14 cellular contexts compared by ENCODE assay signal in the genomic region with DNA sequence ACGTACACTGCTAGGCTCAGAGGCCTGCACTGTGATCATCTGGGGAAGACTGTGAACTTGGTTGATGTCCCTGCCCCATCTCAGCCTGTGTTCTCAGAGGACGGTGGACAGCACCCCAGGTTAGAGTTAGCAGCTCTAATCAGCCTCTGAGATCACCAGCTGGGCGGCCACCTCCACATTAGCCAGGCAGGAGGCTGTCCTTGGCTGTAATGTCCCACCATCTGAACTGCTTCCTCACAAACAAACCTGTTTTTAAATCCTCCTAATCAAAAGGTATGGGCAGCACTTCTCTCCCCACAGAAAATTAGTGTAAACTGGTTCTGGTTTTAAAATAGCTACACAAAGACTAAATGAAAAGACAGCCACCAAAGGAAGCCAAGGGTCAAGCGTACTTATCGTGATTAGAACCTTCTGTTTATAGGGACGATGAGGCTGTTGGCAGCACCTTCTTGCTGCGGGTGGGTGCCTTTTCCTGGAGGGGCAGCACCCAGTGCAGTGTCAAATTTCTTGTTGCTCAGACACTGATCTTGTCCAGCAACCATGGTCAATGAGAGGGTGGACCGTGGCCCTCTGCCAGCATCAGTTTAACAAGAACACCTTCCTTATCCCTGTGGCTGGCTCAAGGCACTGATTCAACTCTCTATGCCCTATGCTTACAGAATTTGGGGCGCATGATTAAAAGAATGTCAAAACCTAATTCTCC. TPM values are rescaled to one million over a fixed set of nuclear protein-coding genes. Genes with fewer than 3 reads are reported as not detected.
A peak's percentile ranks its signal among the peaks of the same experiment; 100 is the strongest.
DNase-seq lines count a peak whose midpoint lies in the region; ATAC-seq, FAIRE-seq and TF ChIP-seq lines count a peak whose summit lies in the region.
"Had no signal": no experiment of that assay in that cellular context is flagged by ENCODE, and none has a peak within 500 bp of the region (broad histone marks: within the 10 kb centered on the region; RNA-seq: fewer than 3 reads in every experiment).

No MANE protein-coding gene starts in this region.

- H3K79me1 ChIP-seq in H1 (ENCODE audit: low read depth, low read length) = no peaks in the 10 kb centered on the region; the same call in 1 of the 2 replicates

- H3K23ac ChIP-seq in H1 (ENCODE audit: insufficient read length) = no peak overlapping the region

- ATAC-seq in GM18873 (IDR thresholded peaks at IDR 0.05; ENCODE audit: low FRiP score, unreplicated experiment) = no peak
- ATAC-seq: effector memory CD8-positive, alpha-beta T cell; naive thymus-derived CD4-positive, alpha-beta T cell; stimulated activated memory B cell treated with anti-CD40 and anti-IgM and Interleukin-4, amounts not matched to agents 10 μg/mL and 1 μg/mL and 100 μg/mL, for 72 hours had no signal

- H2BK12ac ChIP-seq in H1 (ENCODE audit: low read depth, low read length) = 0 out of 2 replicates have a peak overlapping the region, but pooled peaks have one; percentile 39

- H3K56ac ChIP-seq in H1 (replicated peaks; ENCODE audit: insufficient read length, low read depth, low read length) = no peak overlapping the region

- H4K20me1 ChIP-seq in MM.1S (ENCODE audit: insufficient read depth, low read length) (no peaks in the 10 kb centered on the region), H1 (replicated peaks in 1 of 2; ENCODE audit: control insufficient read depth in 1 of 2, insufficient read depth in 2 of 2, low read length in 2 of 2) (no peaks in the 10 kb centered on the region)

- H3K27me3 ChIP-seq in MM.1S (replicated peaks; ENCODE audit: insufficient read depth, low read length) (no peaks in the 10 kb centered on the region), H1 (replicated peaks in 1 of 4; ENCODE audit: control insufficient read depth in 3 of 4, extremely low read depth in 1 of 4, insufficient read depth in 3 of 4, low read length in 3 of 4) (no peaks in the 10 kb centered on the region), mucosa of rectum (ENCODE audit: control insufficient read depth in 2 of 2, insufficient read depth in 2 of 2, low read length in 2 of 2) (no peaks in the 10 kb centered on the region)

- no peaks in the 10 kb centered on the region for H3K23me2 ChIP-seq in H1 (ENCODE audit: low read depth, low read length)

- no peak for FAIRE-seq in H1 (lab: Jason Lieb, UNC)

- H3K36me3 ChIP-seq in MM.1S (replicated peaks; ENCODE audit: insufficient read depth, low read length) (no peaks in the 10 kb centered on the region), H1 (ENCODE audit: control insufficient read depth in 2 of 4, insufficient read depth in 4 of 4, low read length in 3 of 4) (no peaks in the 10 kb centered on the region), mucosa of rectum (ENCODE audit: control insufficient read depth in 2 of 2, insufficient read depth in 2 of 2, low read length in 2 of 2) (no peaks in the 10 kb centered on the region)

- H2BK20ac ChIP-seq in H1 (ENCODE audit: low read length) = no peak overlapping the region

- no peak overlapping the region for H3K18ac ChIP-seq in H1 (ENCODE audit: extremely low read depth, low read length)

- H2BK15ac ChIP-seq in H1 (ENCODE audit: low read length) = no peak overlapping the region

- H2AFZ ChIP-seq in MM.1S (ENCODE audit: low read length) = peak overlapping the region; percentile 47
- H2AFZ ChIP-seq in H1 (ENCODE audit: low read length) = no peak overlapping the region
- H2AFZ ChIP-seq: GM23248 had no signal

- H3K79me2 ChIP-seq in MM.1S (ENCODE audit: low read length) = no peaks in the 10 kb centered on the region
- no peaks in the 10 kb centered on the region for H3K79me2 ChIP-seq in H1 (ENCODE audit: control insufficient read depth in 1 of 2, insufficient read depth in 2 of 2, low read length in 2 of 2)

- H4K5ac ChIP-seq in H1 (ENCODE audit: insufficient read length, low read depth, low read length) = no peak overlapping the region

- no peaks in the 10 kb centered on the region for H3F3A ChIP-seq in MM.1S (ENCODE audit: insufficient read depth, low read length)

- H3K9ac ChIP-seq in MM.1S (ENCODE audit: low read length) = no peak overlapping the region
- peak overlapping the region in 1 of 4 experiments; percentile 18; a peak in 1 of 7 replicates for H3K9ac ChIP-seq in H1 (replicated peaks in 1 of 4; ENCODE audit: extremely low read depth in 1 of 4, low read depth in 3 of 4, low read length in 3 of 4)
- no peak overlapping the region for H3K9ac ChIP-seq in mucosa of rectum (ENCODE audit: low read depth in 1 of 2, low read length in 2 of 2)
- H3K9ac ChIP-seq: GM23248 had no signal

- no peak for TF ChIP-seq EP300 in H1 (IDR thresholded peaks at IDR 0.05; ENCODE audit: borderline replicate concordance in 1 of 2, low read depth in 2 of 2, low read length in 2 of 2)

- TF ChIP-seq POLR2A in H1 (IDR thresholded peaks at IDR 0.05; ENCODE audit: control extremely low read depth in 1 of 2, low read depth in 2 of 2, low read length in 2 of 2) = no peak

- no peak for TF ChIP-seq RAD21 in H1 (IDR thresholded peaks at IDR 0.05 in 1 of 2, conservative IDR thresholded peaks at IDR 0.05 in 1 of 2; ENCODE audit: low read depth in 2 of 2, low read length in 2 of 2)

- H2BK5ac ChIP-seq in H1 (ENCODE audit: low read depth, low read length) = no peak overlapping the region

- H3K27ac ChIP-seq in 22Rv1 (peak overlapping the region; percentile 73), MM.1S (ENCODE audit: low read length) (no peak overlapping the region), H1 (ENCODE audit: low read depth, low read length) (no peak overlapping the region), mucosa of rectum (ENCODE audit: low read depth in 2 of 2, low read length in 2 of 2) (peak overlapping the region; percentile 33 to 51)
- H3K27ac ChIP-seq: GM23248 had no signal

- CTCF ChIA-PET in H1 (lab: Charles Lee; ENCODE audit: partially characterized antibody) = interaction anchor here (0.8 to 8.1 kb wide), 6 partner anchors 14 to 210 kb away, joined by 3 to 89 read pairs (median 4); no protein-coding TSS in a partner anchor

- 70% methylated on average over 9 of the region's 9 CpGs; no CpG with 5 or more reads in 1 of the 2 experiments for WGBS in H1 (ENCODE audit: extremely low coverage in 1 of 2, insufficient coverage in 1 of 2, insufficient read length in 1 of 2, insufficient replicate concordance in 2 of 2, low coverage in 1 of 2, low lambda C conversion rate in 2 of 2, missing lambda C conversion rate in 1 of 2), 2 experiments

- H2AK5ac ChIP-seq in H1 (ENCODE audit: low read depth, low read length) = no peak overlapping the region

- H3K9me2 ChIP-seq in MM.1S (replicated peaks; ENCODE audit: insufficient read depth, low read length) = no peaks in the 10 kb centered on the region

- H2BK120ac ChIP-seq in H1 (replicated peaks; ENCODE audit: low read depth, low read length) = no peak overlapping the region

- H3K14ac ChIP-seq in H1 (ENCODE audit: insufficient read length) = no peak overlapping the region

- H3K4me2 ChIP-seq in MM.1S (ENCODE audit: low read depth, low read length) = peak overlapping the region; percentile 35; the same call in 1 of the 2 replicates
- H3K4me2 ChIP-seq in H1 (ENCODE audit: insufficient read depth in 1 of 2, low read depth in 2 of 2, low read length in 2 of 2) = no peak overlapping the region

- no peak overlapping the region for H4K91ac ChIP-seq in H1 (replicated peaks; ENCODE audit: insufficient read length, low read length)

- no peak overlapping the region for H3K4ac ChIP-seq in H1 (replicated peaks; ENCODE audit: insufficient read length, low read depth, low read length)

- H4K8ac ChIP-seq in H1 (ENCODE audit: extremely low read depth, insufficient read depth, low read length) = peak overlapping the region; percentile 84

- TF ChIP-seq CTCF in 22Rv1 (IDR thresholded peaks at IDR 0.05) (no peak), MM.1S (IDR thresholded peaks at IDR 0.05; ENCODE audit: low read length) (no peak), H1 (IDR thresholded peaks at IDR 0.05; ENCODE audit: control extremely low read depth in 1 of 3, insufficient read depth in 1 of 3, low read depth in 1 of 3, low read length in 3 of 3) (no peak)

- H3K9me3 ChIP-seq in MM.1S (replicated peaks; ENCODE audit: insufficient read depth, low read length) = no peaks in the 10 kb centered on the region
- H3K9me3 ChIP-seq in H1 (ENCODE audit: insufficient read depth in 2 of 2, low read depth in 1 of 2, low read length in 1 of 2) = no peaks in the 10 kb centered on the region
- H3K9me3 ChIP-seq in mucosa of rectum (ENCODE audit: control insufficient read depth in 2 of 2, low read length in 2 of 2) = no peaks in the 10 kb centered on the region

- DNase-seq in MM.1S (no peak), H1 (ENCODE audit: low read depth in 1 of 2, low spot score in 2 of 2) (peak in 1 of 2 experiments; percentile 16), DMS114 treated with DMSO at 0.1 percent for 48 hours (lab: John Stamatoyannopoulos, UW; ENCODE audit: unreplicated experiment) (no peak), 8988T (no peak)
- no peak for DNase-seq in activated CD4-positive, alpha-beta T cell treated with anti-CD3 and anti-CD28 coated beads, Interleukin-2, amount 50 U/mL, for 1 hour
- DNase-seq: effector memory CD8-positive, alpha-beta T cell; KBM-7; NCI-H2171 had no signal

- H3K4me3 ChIP-seq in MM.1S (ENCODE audit: low read length) (no peak overlapping the region), H1 (ENCODE audit: extremely low read depth in 1 of 4, insufficient read depth in 2 of 4, low read depth in 3 of 4, low read length in 4 of 4) (no peak overlapping the region), mucosa of rectum (ENCODE audit: low read length in 2 of 2) (no peak overlapping the region)
- H3K4me3 ChIP-seq: GM23248 had no signal

- POLR2A ChIA-PET in H1 (lab: Charles Lee; ENCODE audit: partially characterized antibody) = no interaction called here

- H3K4me1 ChIP-seq in MM.1S (ENCODE audit: low read length) (peaks cover 9% of the 10 kb centered on the region), H1 (replicated peaks in 1 of 4; ENCODE audit: control insufficient read depth in 3 of 4, insufficient read depth in 4 of 4, low read length in 3 of 4) (peaks cover 0 to under 1% (median 0%) of the 10 kb centered on the region in 4 experiments; a peak in 2 of 7 replicates), mucosa of rectum (ENCODE audit: control insufficient read depth in 2 of 2, insufficient read depth in 2 of 2, low read length in 2 of 2) (peaks cover 20 to 31% of the 10 kb centered on the region in 2 donors)

RNA-seq across cellular contexts. Expression of gene ACSBG1, which starts 24.6 kb away (rescaled TPM):
- total RNA-seq in H1 (2021; fragmentation: NEBNext Ultra II Directional; extraction: Animal tissue kit (Norgen Biotek cat#: 25700)) = 6.1 and 7.1 TPM in 2 replicates
- polyA plus RNA-seq in H1 (2011; rRNA removed) = 5.4 and 11.9 TPM in 2 replicates
- polyA plus RNA-seq in H1 (2011; cell fraction: cytosol; rRNA removed) = 4.9 TPM
- polyA plus RNA-seq in H1 (2011; cell fraction: nucleus; rRNA removed) = 14.8 TPM
- 1.7 to 5.5 TPM (median 3.9 TPM) in 4 replicates for polyA plus RNA-seq in H1 (2012, experiment 1 of 2)
- 2.2 TPM for polyA plus RNA-seq in H1 (2012, experiment 2 of 2)
- polyA plus RNA-seq in H1 (2013, experiment 1 of 2) = 1.9 TPM
- polyA plus RNA-seq in H1 (2013, experiment 2 of 2) = 2.1 TPM
- polyA minus RNA-seq in H1 (2011; rRNA and poly(A)+ RNA removed) = 8.7 and 9.3 TPM in 2 replicates
- 4.8 TPM for polyA minus RNA-seq in H1 (2011; cell fraction: cytosol; rRNA and poly(A)+ RNA removed)
- 11.9 TPM for polyA minus RNA-seq in H1 (2011; cell fraction: nucleus; rRNA and poly(A)+ RNA removed)
- total RNA-seq: GM23248 had no signal

RNA-seq across cellular contexts. Expression of gene DNAJA4, which starts 54.6 kb away (rescaled TPM):
- total RNA-seq in H1 (2021; fragmentation: NEBNext Ultra II Directional; extraction: Animal tissue kit (Norgen Biotek cat#: 25700)) = 2.5 and 3.6 TPM in 2 replicates
- polyA plus RNA-seq in H1 (2011; rRNA removed) = 5.1 and 6.2 TPM in 2 replicates
- polyA plus RNA-seq in H1 (2011; cell fraction: cytosol; rRNA removed) = 7.2 TPM
- 12.6 TPM for polyA plus RNA-seq in H1 (2011; cell fraction: nucleus; rRNA removed)
- 6.0 to 8.0 TPM (median 6.6 TPM) in 4 replicates for polyA plus RNA-seq in H1 (2012, experiment 1 of 2)
- polyA plus RNA-seq in H1 (2012, experiment 2 of 2) = 0.89 TPM
- polyA plus RNA-seq in H1 (2013, experiment 1 of 2) = 0.83 TPM
- 0.61 TPM for polyA plus RNA-seq in H1 (2013, experiment 2 of 2)
- polyA minus RNA-seq in H1 (2011; rRNA and poly(A)+ RNA removed) = 6.7 and 6.9 TPM in 2 replicates
- 4.8 TPM for polyA minus RNA-seq in H1 (2011; cell fraction: cytosol; rRNA and poly(A)+ RNA removed)
- polyA minus RNA-seq in H1 (2011; cell fraction: nucleus; rRNA and poly(A)+ RNA removed) = 10.0 TPM

Comparison
In these comparisons a context has a peak if more than half of its experiments do, and no peak if none do; other contexts are left out.
1. H3K27ac ChIP-seq: peak in 22Rv1 (single experiment) and mucosa of rectum (2 of 2); none in MM.1S (single experiment) and H1 (single experiment).